Comparison of ENCODE assay signal across 28 cellular contexts in genomic region chr4:181106410-181106809, GRCh38.
"Had no signal": no experiment of that assay in that cellular context is flagged by ENCODE, and none has a peak within 500 bp of the region (broad histone marks: within the 10 kb centered on the region; RNA-seq: fewer than 3 reads in every experiment).

No MANE protein-coding gene starts in this region.

- DNase-seq: activated effector memory CD4-positive, alpha-beta T cell treated with anti-CD3 and anti-CD28 coated beads, Interleukin-2, amount 50 U/mL, for 16 hours; activated effector memory CD4-positive, alpha-beta T cell treated with Interleukin-2 at 50 U/mL for 16 hours; activated gamma-delta T cell; activated gamma-delta T cell treated with Interleukin-2 at 50 U/mL for 16 hours; activated naive CD4-positive, alpha-beta T cell; activated naive CD4-positive, alpha-beta T cell treated with anti-CD3 and anti-CD28 coated beads for 36 hours; activated naive CD4-positive, alpha-beta T cell treated with anti-CD3 and anti-CD28 coated beads, Interleukin-2, amount 10 ng/mL, durations not matched to agents 7 days and 5 days; activated naive CD4-positive, alpha-beta T cell treated with anti-CD3 and anti-CD28 coated beads, Interleukin-2, amount 50 U/mL, for 16 hours; activated naive CD4-positive, alpha-beta T cell treated with Interleukin-2 at 50 U/mL for 16 hours; activated naive CD8-positive, alpha-beta T cell treated with anti-CD3 and anti-CD28 coated beads for 36 hours; activated naive CD8-positive, alpha-beta T cell treated with anti-CD3 and anti-CD28 coated beads, Interleukin-2, amount 10 ng/mL, durations not matched to agents 7 days and 5 days; activated naive CD8-positive, alpha-beta T cell treated with anti-CD3 and anti-CD28 coated beads, Interleukin-2, amount 50 U/mL, for 24 hours; activated T-cell treated with anti-CD3 and anti-CD28 coated beads, Interleukin-2, amount 50 U/mL, for 4 hours; activated T-cell treated with anti-CD3 and anti-CD28 coated beads, Interleukin-2, amount 50 U/mL, for 48 hours; activated T-cell treated with anti-CD3 and anti-CD28 coated beads, Interleukin-2, amount 50 U/mL, for 72 hours; adrenal gland; amniotic stem cell; amygdala; anterior cingulate cortex; aorta; body of pancreas; brain microvascular endothelial cell; caudate nucleus; central memory CD4-positive, alpha-beta T cell; cerebellar nuclear complex had no signal

- H3K4me3 ChIP-seq: adrenal gland, ascending aorta, body of pancreas, breast epithelium, cardiac muscle cell had no signal

- H3K27ac ChIP-seq: adrenal gland, ascending aorta, body of pancreas, brain microvascular endothelial cell, breast epithelium, cardiac muscle cell had no signal

- H3K27me3 ChIP-seq: adrenal gland, ascending aorta, body of pancreas, brain microvascular endothelial cell, breast epithelium, cardiac muscle cell had no signal

- H3K9me3 ChIP-seq: adrenal gland, ascending aorta, body of pancreas, breast epithelium had no signal

- H3K36me3 ChIP-seq: adrenal gland, ascending aorta, brain microvascular endothelial cell, breast epithelium, cardiac muscle cell had no signal
